ENCODE assay signal across 28 cellular contexts in the genomic region with DNA sequence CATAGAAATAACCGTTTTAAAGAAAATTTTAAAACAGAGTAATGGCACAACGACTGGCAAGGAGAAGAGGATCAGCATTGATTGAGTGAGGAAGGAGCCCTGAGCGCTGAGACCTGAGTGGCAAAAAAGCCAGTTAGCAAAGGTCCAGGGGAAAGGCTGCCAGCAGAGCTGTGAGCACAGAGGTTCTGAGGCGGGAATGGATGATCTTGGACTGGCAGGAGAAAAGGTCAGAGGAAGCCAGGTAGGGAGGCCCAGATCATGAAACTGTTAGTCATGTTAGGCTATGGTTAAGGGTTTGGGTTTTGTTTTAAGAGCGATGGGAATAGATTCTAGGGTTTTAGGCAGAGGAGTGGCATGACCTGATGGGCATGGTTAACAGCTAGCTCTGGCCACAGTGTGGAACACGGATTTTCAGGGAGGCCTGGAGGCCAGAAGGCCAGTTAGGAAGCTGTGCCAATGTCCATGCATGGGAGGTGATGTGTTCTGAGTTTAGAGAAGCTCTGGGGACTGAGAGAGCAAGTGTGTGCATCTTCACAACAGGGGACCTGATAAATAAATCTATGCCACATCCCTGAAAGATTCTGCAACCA.
"Had no signal": no experiment of that assay in that cellular context is flagged by ENCODE, and none has a peak within 500 bp of the region (broad histone marks: within the 10 kb centered on the region; RNA-seq: fewer than 3 reads in every experiment).

No MANE protein-coding gene starts in this region.

- H3K27ac ChIP-seq: heart left ventricle, left ventricle myocardium inferior, neural progenitor cell, pancreas, prostate gland, skin epidermis, suprapubic skin, thoracic aorta, tibial artery, uterus had no signal

- H3K27me3 ChIP-seq: heart left ventricle, neural progenitor cell, pancreas, suprapubic skin, tibial artery, uterus had no signal

- H3K27ac Mint-ChIP-seq: immature natural killer cell; mesothelial cell of epicardium; naive thymus-derived CD4-positive, alpha-beta T cell; natural killer cell treated with Interleukin-12 subunit alpha and Interleukin-12 subunit beta and Interleukin-15 and Interleukin-18, amount 100 ng/mL, for 72 hours; neural progenitor cell; stimulated activated effector memory CD8-positive, alpha-beta T cell treated with anti-CD3 and anti-CD28 coated beads, Interleukin-12 subunit alpha, Interleukin-12 subunit beta, amount 100 ng/mL, for 72 hours; type B pancreatic cell had no signal

- H3K4me1 Mint-ChIP-seq: immature natural killer cell; naive thymus-derived CD4-positive, alpha-beta T cell; stimulated activated effector memory CD8-positive, alpha-beta T cell treated with anti-CD3 and anti-CD28 coated beads, Interleukin-12 subunit alpha, Interleukin-12 subunit beta, amount 100 ng/mL, for 72 hours had no signal

- H3K4me1 ChIP-seq: neural progenitor cell, pancreas, prostate gland, suprapubic skin, tibial artery, uterus had no signal

- H3K4me2 ChIP-seq: neural progenitor cell had no signal

- ATAC-seq: left colon; mucosa of descending colon; naive thymus-derived CD4-positive, alpha-beta T cell; natural killer cell treated with Interleukin-12 subunit alpha and Interleukin-12 subunit beta and Interleukin-15 and Interleukin-18, amount 100 ng/mL, for 72 hours; pancreas; right cardiac atrium; sciatic nerve; stimulated activated effector memory CD8-positive, alpha-beta T cell treated with anti-CD3 and anti-CD28 coated beads, Interleukin-12 subunit alpha, Interleukin-12 subunit beta, amount 100 ng/mL, for 72 hours had no signal

- H3K36me3 Mint-ChIP-seq: immature natural killer cell; mesothelial cell of epicardium; naive thymus-derived CD4-positive, alpha-beta T cell; natural killer cell treated with Interleukin-12 subunit alpha and Interleukin-12 subunit beta and Interleukin-15 and Interleukin-18, amount 100 ng/mL, for 72 hours; neural progenitor cell; stimulated activated effector memory CD8-positive, alpha-beta T cell treated with anti-CD3 and anti-CD28 coated beads, Interleukin-12 subunit alpha, Interleukin-12 subunit beta, amount 100 ng/mL, for 72 hours; type B pancreatic cell had no signal

- DNase-seq: heart left ventricle; hypothalamus; immature natural killer cell; kidney; left ventricle myocardium inferior; mesendoderm; mucosa of descending colon; naive thymus-derived CD4-positive, alpha-beta T cell; pancreas; posterior cingulate gyrus; retina; right cardiac atrium; stimulated activated CD4-positive, alpha-beta T cell treated with anti-CD3 and anti-CD28 coated beads, Interleukin-4, amount 100 ng/mL, for 24 hours; stimulated activated naive CD4-positive, alpha-beta T cell treated with Interleukin-2 at 50 U/mL for 16 hours; tibial artery; uterus had no signal

- H2AFZ ChIP-seq: neural progenitor cell had no signal

- H3K36me3 ChIP-seq: heart left ventricle, left ventricle myocardium inferior, neural progenitor cell, pancreas, prostate gland, suprapubic skin, thoracic aorta, tibial artery, uterus had no signal

- H3K9ac ChIP-seq: neural progenitor cell had no signal

- H3K4me3 Mint-ChIP-seq: immature natural killer cell; mesothelial cell of epicardium; naive thymus-derived CD4-positive, alpha-beta T cell; natural killer cell treated with Interleukin-12 subunit alpha and Interleukin-12 subunit beta and Interleukin-15 and Interleukin-18, amount 100 ng/mL, for 72 hours; neural progenitor cell; stimulated activated effector memory CD8-positive, alpha-beta T cell treated with anti-CD3 and anti-CD28 coated beads, Interleukin-12 subunit alpha, Interleukin-12 subunit beta, amount 100 ng/mL, for 72 hours; type B pancreatic cell had no signal

- H3K9me3 Mint-ChIP-seq: immature natural killer cell; mesothelial cell of epicardium; naive thymus-derived CD4-positive, alpha-beta T cell; natural killer cell treated with Interleukin-12 subunit alpha and Interleukin-12 subunit beta and Interleukin-15 and Interleukin-18, amount 100 ng/mL, for 72 hours; neural progenitor cell; stimulated activated effector memory CD8-positive, alpha-beta T cell treated with anti-CD3 and anti-CD28 coated beads, Interleukin-12 subunit alpha, Interleukin-12 subunit beta, amount 100 ng/mL, for 72 hours had no signal

- H3K4me3 ChIP-seq: heart left ventricle, left ventricle myocardium inferior, lung, mucosa of descending colon, neural progenitor cell, pancreas, prostate gland, skin epidermis, suprapubic skin, thoracic aorta, tibial artery, uterus had no signal

- H3K9me3 ChIP-seq: heart left ventricle, left ventricle myocardium inferior, mucosa of descending colon, pancreas, prostate gland, suprapubic skin, thoracic aorta, tibial artery, uterus had no signal
